ENCODE assay signal across 10 cellular contexts in genomic region chr4:7134737-7135388, GRCh38. TPM values are rescaled to one million over a fixed set of nuclear protein-coding genes. Genes with fewer than 3 reads are reported as not detected.
DNase-seq lines count a peak whose midpoint lies in the region; ATAC-seq and TF ChIP-seq lines count a peak whose summit lies in the region.
"Had no signal": no experiment of that assay in that cellular context is flagged by ENCODE, and none has a peak within 500 bp of the region (broad histone marks: within the 10 kb centered on the region; RNA-seq: fewer than 3 reads in every experiment).

No MANE protein-coding gene starts in this region.

- H3K4me1 ChIP-seq in gastrocnemius medialis, result no peaks in the 10 kb centered on the region

- H3K4me3 ChIP-seq in fibroblast of pulmonary artery (replicated peaks; ENCODE audit: low read depth, low read length) (no peak overlapping the region), gastrocnemius medialis (no peak overlapping the region)
- H3K4me3 ChIP-seq: suprapubic skin had no signal

- ATAC-seq in gastrocnemius medialis, result peak; percentile 50 to 53
- no peak for ATAC-seq in HG03520 (IDR thresholded peaks at IDR 0.05; ENCODE audit: unreplicated experiment)
- ATAC-seq in HG03342 (IDR thresholded peaks at IDR 0.05; ENCODE audit: unreplicated experiment), result no peak

- TF ChIP-seq CTCF in fibroblast of pulmonary artery (IDR thresholded peaks at IDR 0.05; ENCODE audit: low read length, missing control alignments), result no peak
- TF ChIP-seq CTCF in gastrocnemius medialis (IDR thresholded peaks at IDR 0.05 in 4 of 5, conservative IDR thresholded peaks at IDR 0.05 in 1 of 5), result no peak

- in situ Hi-C loops in gastrocnemius medialis (cut with MboI; ENCODE audit: low sequenced_read_pairs in 4 of 4), result no loop called here

- no peak overlapping the region for H3K27ac ChIP-seq in gastrocnemius medialis
- H3K27ac ChIP-seq: suprapubic skin had no signal

- H3K27me3 ChIP-seq in gastrocnemius medialis, result no peaks in the 10 kb centered on the region
- H3K27me3 ChIP-seq: suprapubic skin had no signal

- DNase-seq in Daoy (ENCODE audit: low read depth) (peak; percentile 83), RPMI7951 (ENCODE audit: low read depth) (peak; percentile 52), fibroblast of pulmonary artery (ENCODE audit: low read depth) (peak; percentile 79), gastrocnemius medialis (peak in 1 of 2 donors; percentile 53), LoVo (ENCODE audit: low spot score) (no peak), NCI-H1417 (lab: John Stamatoyannopoulos, UW) (no peak)
- DNase-seq: activated T-cell treated with anti-CD3 and anti-CD28 coated beads, Interleukin-2, amount 50 U/mL, for 1 hour had no signal

- TF ChIP-seq POLR2A in gastrocnemius medialis (IDR thresholded peaks at IDR 0.05), result no peak

- H3K9me3 ChIP-seq in gastrocnemius medialis, result no peaks in the 10 kb centered on the region
- H3K9me3 ChIP-seq: suprapubic skin had no signal

- H3K36me3 ChIP-seq in gastrocnemius medialis, result no peaks in the 10 kb centered on the region
- H3K36me3 ChIP-seq: suprapubic skin had no signal

- intact Hi-C loops in gastrocnemius medialis (cut with DNase I; ENCODE audit: low total_unique reads), result no loop called here

RNA-seq across cellular contexts. Expression of gene SORCS2, which starts 57.5 kb away (rescaled TPM):
- 0.91 and 2.0 TPM in 2 replicates for total RNA-seq in Daoy (2014; rRNA removed; shearing (Covaris generic))
- total RNA-seq in RPMI7951 (2014; rRNA removed; shearing (Covaris generic)), result 2.0 and 2.9 TPM in 2 replicates
- 1 to 10 TPM in 1 of 4 donors, under 1 TPM in 3; 0.07 to 1.2 (median 0.11) TPM for total RNA-seq in gastrocnemius medialis

Comparison
In these comparisons a context has a peak if more than half of its experiments do, and no peak if none do; other contexts are left out.
1. DNase-seq: peak in Daoy (single experiment), RPMI7951 (single experiment) and fibroblast of pulmonary artery (single experiment); none in LoVo (single experiment) and NCI-H1417 (0 of 3).
2. ATAC-seq: peak in gastrocnemius medialis (2 of 2); none in HG03520 (single experiment) and HG03342 (single experiment).